Comparison of ENCODE assay signal across 10 cellular contexts in the genomic region with DNA sequence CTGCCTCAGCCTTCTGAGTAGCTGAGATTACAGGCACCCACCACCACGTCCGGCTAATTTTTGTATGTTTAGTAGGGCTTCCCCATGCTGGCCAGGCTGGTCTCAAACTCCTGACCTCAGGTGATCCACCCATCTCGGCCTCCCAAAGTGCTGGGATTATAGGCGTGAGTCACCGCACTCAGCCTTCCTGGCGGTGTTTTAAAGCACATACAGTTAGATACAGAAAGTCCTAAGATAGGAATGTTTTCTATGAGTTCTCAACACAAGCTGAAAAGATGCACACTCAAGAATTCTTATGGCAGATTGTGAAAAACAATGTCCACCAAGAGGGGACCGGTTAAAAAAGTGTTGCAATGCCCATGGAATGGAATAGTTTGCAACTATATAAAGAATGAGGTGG. TPM values are rescaled to one million over a fixed set of nuclear protein-coding genes. Genes with fewer than 3 reads are reported as not detected.
"Had no signal": no experiment of that assay in that cellular context is flagged by ENCODE, and none has a peak within 500 bp of the region (broad histone marks: within the 10 kb centered on the region; RNA-seq: fewer than 3 reads in every experiment).

No MANE protein-coding gene starts in this region.

RNA-seq across cellular contexts. Expression of a gene that starts 3.3 kb away (rescaled TPM):
- total RNA-seq: activated B cell treated with CpG ODN at 0.5 μM for 24 hours; activated CD4-positive, alpha-beta memory T cell treated with anti-CD3 and anti-CD28 coated beads for 36 hours; activated T-cell treated with anti-CD3 and anti-CD28 coated beads, Interleukin-2, amount 50 U/mL, for 4 hours; activated T-helper 1 cell treated with anti-CD3 and anti-CD28 coated beads, Interleukin-12 subunit alpha, Interleukin-12 subunit beta, Interleukin-2, Interleukin-4 antibody, amounts not matched to agents 30 ng/mL and 10 ng/mL and 1 ng/mL, durations not matched to agents 14 hours and 24 hours and 36 hours; cardiac muscle cell; MCF 10A; SJSA1 had no signal
- polyA plus RNA-seq: cardiac muscle cell, SK-N-SH had no signal

RNA-seq across cellular contexts. Expression of a gene that starts 23.2 kb away (rescaled TPM):
- total RNA-seq: activated B cell treated with CpG ODN at 0.5 μM for 24 hours; activated CD4-positive, alpha-beta memory T cell treated with anti-CD3 and anti-CD28 coated beads for 36 hours; activated naive CD4-positive, alpha-beta T cell treated with anti-CD3 and anti-CD28 coated beads, Interleukin-2, amount 50 U/mL, for 72 hours; activated T-cell treated with anti-CD3 and anti-CD28 coated beads, Interleukin-2, amount 50 U/mL, for 4 hours; activated T-helper 1 cell treated with anti-CD3 and anti-CD28 coated beads, Interleukin-12 subunit alpha, Interleukin-12 subunit beta, Interleukin-2, Interleukin-4 antibody, amounts not matched to agents 30 ng/mL and 10 ng/mL and 1 ng/mL, durations not matched to agents 14 hours and 24 hours and 36 hours; adrenal gland; MCF 10A; SJSA1 had no signal

RNA-seq across cellular contexts. Expression of a gene that starts 43.0 kb away (rescaled TPM):
- total RNA-seq: cardiac muscle cell had no signal
